Comparison of ENCODE assay signal across 22 cellular contexts in genomic region chr2:200417389-200417788, GRCh38.
DNase-seq lines count a peak whose midpoint lies in the region; ATAC-seq and TF ChIP-seq lines count a peak whose summit lies in the region.
"Had no signal": no experiment of that assay in that cellular context is flagged by ENCODE, and none has a peak within 500 bp of the region (broad histone marks: within the 10 kb centered on the region; RNA-seq: fewer than 3 reads in every experiment).

No MANE protein-coding gene starts in this region.

- H3K36me3 ChIP-seq in Panc1 (ENCODE audit: control insufficient read depth, insufficient read depth, low read length), result peaks cover 64% of the 10 kb centered on the region
- peaks cover 68% of the 10 kb centered on the region for H3K36me3 ChIP-seq in iPS-20b (ENCODE audit: insufficient read depth, low read depth, low read length)
- peaks cover 7% of the 10 kb centered on the region for H3K36me3 ChIP-seq in neuron (ENCODE audit: insufficient read depth, low read length)
- H3K36me3 ChIP-seq in PC-9 (ENCODE audit: low read depth), result peaks cover 37% of the 10 kb centered on the region

- no peaks in the 10 kb centered on the region for H3K27me3 ChIP-seq in Panc1 (ENCODE audit: control insufficient read depth, insufficient read depth, low read length)
- no peaks in the 10 kb centered on the region for H3K27me3 ChIP-seq in iPS-20b (ENCODE audit: insufficient read depth, low read length)
- H3K27me3 ChIP-seq in neuron (ENCODE audit: insufficient read depth, low read length), result no peaks in the 10 kb centered on the region
- no peaks in the 10 kb centered on the region for H3K27me3 ChIP-seq in PC-9 (ENCODE audit: insufficient read depth, low read depth)

- peak; percentile 14 for DNase-seq in ELF-1 (ENCODE audit: low read depth, low spot score)
- no peak for DNase-seq in Panc1 (ENCODE audit: low read depth, low spot score)
- DNase-seq in NCI-H128 (lab: John Stamatoyannopoulos, UW; ENCODE audit: unreplicated experiment), result no peak
- DNase-seq in PC-9, result no peak
- DNase-seq in MV-4-11 (lab: John Stamatoyannopoulos, UW), result no peak
- DNase-seq: COR-L47; DMS 273 treated with DMSO at 0.1 percent for 48 hours; DND-41; H7; KG1; NCI-H1417 treated with DMSO at 0.1 percent for 48 hours; NCI-H187 treated with DMSO at 0.1 percent for 48 hours; NCI-H2171 treated with DMSO at 0.1 percent for 48 hours; NCI-H510A; NCI-H748 treated with DMSO at 0.1 percent for 48 hours; NK-92 treated with Interleukin-12 subunit alpha and Interleukin-12 subunit beta, amount 100 ng/mL, for 24 hours; SHP77 had no signal

- H4K20me1 ChIP-seq in PC-9 (ENCODE audit: insufficient read depth), result no peaks in the 10 kb centered on the region

- BruUV-seq in Panc1 (replicated peaks; lab: Mats Ljungman, UMichigan) (no TSS peak), PC-9 (replicated peaks; lab: Mats Ljungman, UMichigan) (no TSS peak)

- no peak overlapping the region for H3K4me2 ChIP-seq in PC-9

- no peak for ATAC-seq in Panc1
- no peak for ATAC-seq in HG03196 (IDR thresholded peaks at IDR 0.05; ENCODE audit: unreplicated experiment)
- ATAC-seq: HepG2 had no signal

- POLR2A ChIA-PET in Panc1 (lab: Charles Lee), result no interaction called here
- POLR2A ChIA-PET in PC-9 (lab: Charles Lee; ENCODE audit: unreplicated experiment), result no interaction called here

- H3K9me3 ChIP-seq in Panc1 (ENCODE audit: control insufficient read depth, insufficient read depth, low read depth, low read length), result no peaks in the 10 kb centered on the region
- H3K9me3 ChIP-seq in iPS-20b (ENCODE audit: insufficient read depth, low read depth, low read length), result no peaks in the 10 kb centered on the region
- H3K9me3 ChIP-seq in neuron (ENCODE audit: low read length), result no peaks in the 10 kb centered on the region
- H3K9me3 ChIP-seq in PC-9 (ENCODE audit: insufficient read depth, low read depth), result no peaks in the 10 kb centered on the region

- H3K79me2 ChIP-seq in PC-9 (ENCODE audit: low read depth), result no peaks in the 10 kb centered on the region; the same call in 1 of the 2 replicates

- no peak for TF ChIP-seq CTCF in Panc1 (IDR thresholded peaks at IDR 0.05)
- no peak for TF ChIP-seq CTCF in PC-9 (conservative IDR thresholded peaks at IDR 0.05)

- intact Hi-C loops in Panc1 (cut with micrococcal nuclease; ENCODE audit: unreplicated experiment) (no loop called here), PC-9 (cut with micrococcal nuclease; ENCODE audit: unreplicated experiment) (no loop called here)

- CTCF ChIA-PET in Panc1 (lab: Charles Lee) (no interaction called here), PC-9 (lab: Charles Lee) (interaction anchor here (0.6 kb wide), 1 partner anchor 109 kb away, joined by 3 read pairs; no protein-coding TSS in a partner anchor)

- no peaks in the 10 kb centered on the region for H3K9me2 ChIP-seq in PC-9 (ENCODE audit: insufficient read depth)

- peaks cover 10% of the 10 kb centered on the region; the same call in 1 of the 2 replicates for H3K4me1 ChIP-seq in Panc1 (ENCODE audit: control insufficient read depth, insufficient read depth, low read length)
- H3K4me1 ChIP-seq in iPS-20b (ENCODE audit: insufficient read depth, low read length), result peaks cover 15% of the 10 kb centered on the region; the same call in 1 of the 2 replicates
- peaks cover 18% of the 10 kb centered on the region for H3K4me1 ChIP-seq in neuron (ENCODE audit: insufficient read depth, low read length)
- H3K4me1 ChIP-seq in PC-9 (replicated peaks; ENCODE audit: insufficient read depth), result no peaks in the 10 kb centered on the region

- H2AFZ ChIP-seq in neuron (ENCODE audit: low read depth, low read length) (peak overlapping the region; percentile 51), PC-9 (no peak overlapping the region)

- in situ Hi-C loops in Panc1 (cut with HindIII; ENCODE audit: low pct_unique_long_range_greater_than_20kb, low sequenced_read_pairs), result no loop called here

- H3K27ac ChIP-seq in Panc1 (ENCODE audit: low read length), result peak overlapping the region; percentile 62
- peak overlapping the region; percentile 9 for H3K27ac ChIP-seq in iPS-20b (ENCODE audit: low read length)
- H3K27ac ChIP-seq in PC-9, result no peak overlapping the region
- H3K27ac ChIP-seq: SK-N-MC had no signal

- no peak overlapping the region; the same call in 1 of the 2 replicates for H3K9ac ChIP-seq in iPS-20b (ENCODE audit: low read depth, low read length)

- H3K4me3 ChIP-seq in Panc1 (ENCODE audit: low read depth in 2 of 2, low read length in 2 of 2) (no peak overlapping the region), iPS-20b (ENCODE audit: low read length) (no peak overlapping the region), neuron (ENCODE audit: low read length) (no peak overlapping the region), PC-9 (no peak overlapping the region)
- H3K4me3 ChIP-seq: SK-N-MC had no signal

- H3F3A ChIP-seq in PC-9 (ENCODE audit: insufficient read depth, low read depth), result 0 out of 2 replicates have a peak, but pooled peaks cover 5% of the 10 kb centered on the region
